In genomic region chr11:120112174-120112796, GRCh38 we compare ENCODE assay signal across 23 cellular contexts. TPM values are rescaled to one million over a fixed set of nuclear protein-coding genes. Genes with fewer than 3 reads are reported as not detected.
A peak's percentile ranks its signal among the peaks of the same experiment; 100 is the strongest.
DNase-seq lines count a peak whose midpoint lies in the region; ATAC-seq and TF ChIP-seq lines count a peak whose summit lies in the region.
"Had no signal": no experiment of that assay in that cellular context is flagged by ENCODE, and none has a peak within 500 bp of the region (broad histone marks: within the 10 kb centered on the region; RNA-seq: fewer than 3 reads in every experiment).

No MANE protein-coding gene starts in this region.

- TF ChIP-seq RAD21 in SK-N-SH (IDR thresholded peaks at IDR 0.05; ENCODE audit: low read length): no peak

- no peak overlapping the region for H3K4me3 ChIP-seq in SK-N-SH (ENCODE audit: low read depth in 2 of 2, low read length in 1 of 2)
- H3K4me3 ChIP-seq in OCI-LY7 (ENCODE audit: low read depth, low read length, poor library complexity, severe bottlenecking): no peak overlapping the region
- H3K4me3 ChIP-seq in endodermal cell (ENCODE audit: low read length): no peak overlapping the region
- H3K4me3 ChIP-seq: A549; BLaER1 treated with 17β-estradiol and CSF1 and Interleukin-3, amounts not matched to agents 10 nM and 100 nM; vagina had no signal

- ATAC-seq in SK-N-SH treated with all-trans-retinoic acid at 6 μM for 48 hours (no peak), sciatic nerve (peak; percentile 46)
- ATAC-seq: A549 had no signal

- H3K4me3 Mint-ChIP-seq in endodermal cell: no peak overlapping the region

- peaks cover 4% of the 10 kb centered on the region for H3K4me1 Mint-ChIP-seq in endodermal cell

- H3K36me3 ChIP-seq in SK-N-SH (replicated peaks in 1 of 2; ENCODE audit: control insufficient read depth in 1 of 2, insufficient read depth in 2 of 2, low read length in 1 of 2) (no peaks in the 10 kb centered on the region), OCI-LY7 (ENCODE audit: insufficient read depth, low read length) (no peaks in the 10 kb centered on the region), endodermal cell (ENCODE audit: control insufficient read depth, insufficient read depth, low read length) (no peaks in the 10 kb centered on the region)
- H3K36me3 ChIP-seq: BLaER1 treated with 17β-estradiol and CSF1 and Interleukin-3, amounts not matched to agents 10 nM and 100 nM; neutrophil had no signal

- no peak overlapping the region for H3K9ac ChIP-seq in SK-N-SH
- H3K9ac ChIP-seq in endodermal cell (ENCODE audit: extremely low read depth, low read length, poor library complexity, severe bottlenecking): no peak overlapping the region
- H3K9ac ChIP-seq: BLaER1 treated with 17β-estradiol and CSF1 and Interleukin-3, amounts not matched to agents 10 nM and 100 nM had no signal

- H3K27ac ChIP-seq in SK-N-SH (ENCODE audit: low read depth in 2 of 2, low read length in 1 of 2) (no peak overlapping the region), OCI-LY7 (ENCODE audit: low read depth, low read length, poor library complexity, severe bottlenecking) (no peak overlapping the region), endodermal cell (ENCODE audit: low read depth, low read length) (no peak overlapping the region)
- H3K27ac ChIP-seq: A549; BLaER1 treated with 17β-estradiol and CSF1 and Interleukin-3, amounts not matched to agents 10 nM and 100 nM; neutrophil; vagina had no signal

- H3K9me3 ChIP-seq in SK-N-SH (no peaks in the 10 kb centered on the region), OCI-LY7 (ENCODE audit: low read length) (no peaks in the 10 kb centered on the region), endodermal cell (ENCODE audit: control insufficient read depth, low read length) (no peaks in the 10 kb centered on the region)
- H3K9me3 ChIP-seq: A549; BLaER1 treated with 17β-estradiol and CSF1 and Interleukin-3, amounts not matched to agents 10 nM and 100 nM; neutrophil; vagina had no signal

- DNase-seq in SK-N-SH (peak; percentile 42), OCI-LY7 (ENCODE audit: low spot score) (no peak), endodermal cell (peak; percentile 70), sciatic nerve (ENCODE audit: low spot score) (no peak), NK-92 (lab: John Stamatoyannopoulos, UW; ENCODE audit: unreplicated experiment) (no peak), NCI-H526 treated with DMSO at 0.1 percent for 48 hours (lab: John Stamatoyannopoulos, UW) (no peak), inferior parietal cortex (ENCODE audit: extremely low spot score) (no peak)
- DNase-seq: activated CD4-positive, alpha-beta T cell treated with anti-CD3 and anti-CD28 coated beads, Interleukin-2, amount 50 U/mL, for 1 hour; activated CD8-positive, alpha-beta memory T cell treated with anti-CD3 and anti-CD28 coated beads, Interleukin-2, amount 50 U/mL, for 48 hours; activated effector memory CD4-positive, alpha-beta T cell treated with Interleukin-2 at 50 U/mL for 16 hours; NCI-H2227 treated with DMSO at 0.1 percent for 48 hours; NK-92 treated with Interleukin-12 subunit alpha and Interleukin-12 subunit beta, amount 100 ng/mL, for 24 hours; SHP77; T-helper 1 cell had no signal

- CTCF ChIA-PET in SK-N-SH (lab: Yijun Ruan, JAX): interaction anchor here (1.0 to 7.8 kb wide), 8 partner anchors 10 to 638 kb away, joined by 3 to 129 read pairs (median 4); partner anchors contain the start of gene NECTIN1
- CTCF ChIA-PET in OCI-LY7 (lab: Charles Lee; ENCODE audit: unreplicated experiment): no interaction called here

- no peak for TF ChIP-seq EP300 in SK-N-SH (IDR thresholded peaks at IDR 0.05; ENCODE audit: borderline replicate concordance in 1 of 2, low read depth in 1 of 2, low read length in 1 of 2)

- WGBS in SK-N-SH (ENCODE audit: low lambda C conversion rate): 60% methylated on average over 15 of the region's 15 CpGs
- 80 to 85% methylated on average over 5 to 15 of the region's 15 CpGs for WGBS in endodermal cell (ENCODE audit: insufficient coverage in 1 of 2, insufficient read length in 1 of 2), 2 experiments

- H2AFZ ChIP-seq in SK-N-SH (ENCODE audit: low read depth): no peak overlapping the region
- no peak overlapping the region for H2AFZ ChIP-seq in OCI-LY7 (ENCODE audit: low read length)

- H3K4me2 ChIP-seq in SK-N-SH: no peak overlapping the region
- H3K4me2 ChIP-seq in OCI-LY7 (ENCODE audit: low read length): no peak overlapping the region
- H3K4me2 ChIP-seq: A549; BLaER1 treated with 17β-estradiol and CSF1 and Interleukin-3, amounts not matched to agents 10 nM and 100 nM had no signal

- no peaks in the 10 kb centered on the region for H3K9me3 Mint-ChIP-seq in endodermal cell

- no peaks in the 10 kb centered on the region for H3K36me3 Mint-ChIP-seq in endodermal cell (ENCODE audit: low read depth)

- no peaks in the 10 kb centered on the region for H4K20me1 ChIP-seq in SK-N-SH (ENCODE audit: insufficient read depth)
- H4K20me1 ChIP-seq in OCI-LY7 (ENCODE audit: insufficient read depth, low read length): no peaks in the 10 kb centered on the region

- no TSS peak for BruUV-seq in OCI-LY7 (replicated peaks; lab: Mats Ljungman, UMichigan)

- POLR2A ChIA-PET in SK-N-SH (lab: Yijun Ruan, JAX): no interaction called here
- POLR2A ChIA-PET in OCI-LY7 (lab: Charles Lee): no interaction called here

- no peak overlapping the region for H3K27ac Mint-ChIP-seq in endodermal cell

- no peaks in the 10 kb centered on the region for H3F3A ChIP-seq in SK-N-SH (replicated peaks; ENCODE audit: insufficient read depth)

- intact Hi-C loops in OCI-LY7 (cut with micrococcal nuclease; ENCODE audit: unreplicated experiment): no loop called here
- intact Hi-C loops in sciatic nerve (cut with DNase I): loop anchor here (10.0 kb wide), 1 partner anchor 627 kb away; no protein-coding TSS in a partner anchor

- H3K27me3 Mint-ChIP-seq in endodermal cell (ENCODE audit: insufficient read depth): peaks cover 63% of the 10 kb centered on the region

- no peaks in the 10 kb centered on the region for H3K79me2 ChIP-seq in SK-N-SH (ENCODE audit: insufficient read depth)
- no peaks in the 10 kb centered on the region for H3K79me2 ChIP-seq in OCI-LY7 (ENCODE audit: insufficient read depth, low read depth, low read length)

- peaks cover 7% of the 10 kb centered on the region; the same call in 1 of the 2 replicates for H3K27me3 ChIP-seq in SK-N-SH (ENCODE audit: insufficient read depth)
- H3K27me3 ChIP-seq in endodermal cell (ENCODE audit: control insufficient read depth, insufficient read depth, low read length, poor library complexity, severe bottlenecking): peaks cover 59% of the 10 kb centered on the region
- H3K27me3 ChIP-seq: BLaER1 treated with 17β-estradiol and CSF1 and Interleukin-3, amounts not matched to agents 10 nM and 100 nM; vagina had no signal

- TF ChIP-seq CTCF in SK-N-SH (IDR thresholded peaks at IDR 0.05) (no peak), OCI-LY7 (conservative IDR thresholded peaks at IDR 0.05; ENCODE audit: low read length) (peak; percentile 53), endodermal cell (conservative IDR thresholded peaks at IDR 0.05) (peak; percentile 74)

- peaks cover 0 to 16% of the 10 kb centered on the region in 2 experiments; a peak in 1 of 4 replicates for H3K4me1 ChIP-seq in SK-N-SH (ENCODE audit: control insufficient read depth in 1 of 2, insufficient read depth in 2 of 2, low read depth in 1 of 2, low read length in 1 of 2)
- H3K4me1 ChIP-seq in OCI-LY7 (ENCODE audit: insufficient read depth, low read length, poor library complexity, severe bottlenecking): no peaks in the 10 kb centered on the region
- peaks cover 11% of the 10 kb centered on the region for H3K4me1 ChIP-seq in endodermal cell (ENCODE audit: control insufficient read depth, insufficient read depth, low read length)
- H3K4me1 ChIP-seq: A549, vagina had no signal

- H3K9me2 ChIP-seq in SK-N-SH (no peaks in the 10 kb centered on the region), OCI-LY7 (ENCODE audit: insufficient read depth, low read length) (no peaks in the 10 kb centered on the region)

TF ChIP-seq in SK-N-SH, 30 proteins besides CTCF, POLR2A, EP300 and RAD21 (continues in another document):
- no peak for TF ChIP-seq RFX5 (IDR thresholded peaks at IDR 0.05; ENCODE audit: low read length)
- no peak for TF ChIP-seq ELF1 (IDR thresholded peaks at IDR 0.05)
- TF ChIP-seq YY1 (IDR thresholded peaks at IDR 0.05; ENCODE audit: low read depth): no peak
- no peak for TF ChIP-seq MAX (IDR thresholded peaks at IDR 0.05; ENCODE audit: low read depth)
- no peak for TF ChIP-seq RCOR1 (IDR thresholded peaks at IDR 0.05; ENCODE audit: low read length)
- no peak for TF ChIP-seq SMC3 (IDR thresholded peaks at IDR 0.05; ENCODE audit: low read depth, low read length)
- TF ChIP-seq JUND (IDR thresholded peaks at IDR 0.05): no peak

TF ChIP-seq in SK-N-SH treated with all-trans-retinoic acid at 6 μM for 48 hours, 23 proteins besides CTCF, POLR2A, EP300 and RAD21:
- TF ChIP-seq TCF4 (CRISPR knock-in tag; IDR thresholded peaks at IDR 0.05; ENCODE audit: borderline replicate concordance) (no peak), ARNTL (CRISPR knock-in tag; IDR thresholded peaks at IDR 0.05; ENCODE audit: borderline replicate concordance, low read depth) (no peak), ZFP30 (CRISPR knock-in tag; IDR thresholded peaks at IDR 0.05) (no peak), CREB5 (CRISPR knock-in tag; IDR thresholded peaks at IDR 0.05; ENCODE audit: low read depth) (no peak), OSR1 (CRISPR knock-in tag; IDR thresholded peaks at IDR 0.05) (no peak), ZC3H10 (CRISPR knock-in tag; IDR thresholded peaks at IDR 0.05) (no peak), ISL1 (CRISPR knock-in tag; IDR thresholded peaks at IDR 0.05) (no peak), ZNF70 (CRISPR knock-in tag; IDR thresholded peaks at IDR 0.05) (no peak), ZNF8 (CRISPR knock-in tag; IDR thresholded peaks at IDR 0.05) (no peak), RARB (CRISPR knock-in tag; IDR thresholded peaks at IDR 0.05) (no peak), CSDC2 (CRISPR knock-in tag; IDR thresholded peaks at IDR 0.05) (no peak)

RNA-seq across cellular contexts. Expression of gene TRIM29, which starts 25.6 kb away (rescaled TPM):
- 0.03 TPM in 1 of 2 replicates, not detected in the other for polyA plus RNA-seq in SK-N-SH (2012; rRNA removed)
- 0.03 TPM in 1 of 2 replicates, not detected in the other for polyA plus RNA-seq in SK-N-SH (2012; cell fraction: cytosol; rRNA removed)
- polyA plus RNA-seq in SK-N-SH (2012; cell fraction: nucleus; rRNA removed): 0.05 TPM in 1 of 2 replicates, not detected in the other
- not detected in 2 replicates for total RNA-seq in OCI-LY7 (2014; rRNA removed; shearing (Covaris generic))
- total RNA-seq in OCI-LY7 (2022) (not detected in 2 replicates), endodermal cell (not detected), sciatic nerve (33.2 TPM)
- not detected for polyA plus RNA-seq in endodermal cell (2013, experiment 1 of 2)
- polyA plus RNA-seq in endodermal cell (2013, experiment 2 of 2): 0.17 TPM
- total RNA-seq: dermis microvascular lymphatic vessel endothelial cell, epithelial cell of proximal tubule, frontal cortex, mononuclear cell had no signal

Comparison
In these comparisons a context has a peak if more than half of its experiments do, and no peak if none do; other contexts are left out.
1. DNase-seq: peak in SK-N-SH (single experiment) and endodermal cell (single experiment); none in OCI-LY7 (single experiment), sciatic nerve (single experiment), NK-92 (single experiment), NCI-H526 treated with DMSO at 0.1 percent for 48 hours (single experiment) and inferior parietal cortex (single experiment).
2. RNA of gene TRIM29, which starts 25.6 kb away (total RNA-seq): 33.2 TPM in sciatic nerve (single experiment); not detected in endodermal cell and not detected in OCI-LY7; every median in the first group is over 10 times any median in the second.